Comparison of ENCODE assay signal across 15 cellular contexts in genomic region chr3:52526151-52526561, GRCh38. TPM values are rescaled to one million over a fixed set of nuclear protein-coding genes. Genes with fewer than 3 reads are reported as not detected.
DNase-seq lines count a peak whose midpoint lies in the region; ATAC-seq and TF ChIP-seq lines count a peak whose summit lies in the region.
"Had no signal": no experiment of that assay in that cellular context is flagged by ENCODE, and none has a peak within 500 bp of the region (broad histone marks: within the 10 kb centered on the region; RNA-seq: fewer than 3 reads in every experiment).

No MANE protein-coding gene starts in this region.

- POLR2A ChIA-PET in activated CD8-positive, alpha-beta T cell treated with anti-CD3 and anti-CD28 coated beads for 36 hours (lab: Charles Lee) = interaction anchor here (0.7 to 0.8 kb wide), 2 partner anchors 43 to 70 kb away, joined by 3 to 4 read pairs; no protein-coding TSS in a partner anchor

- CTCF ChIA-PET in activated CD8-positive, alpha-beta T cell treated with anti-CD3 and anti-CD28 coated beads for 36 hours (lab: Charles Lee) = interaction anchor here (1.2 kb wide), 1 partner anchor 187 kb away, joined by 4 read pairs; no protein-coding TSS in a partner anchor

- no peak overlapping the region for H3K4me3 Mint-ChIP-seq in endothelial cell (ENCODE audit: unreplicated experiment)
- no peak overlapping the region for H3K4me3 Mint-ChIP-seq in activated CD8-positive, alpha-beta T cell treated with anti-CD3 and anti-CD28 coated beads for 36 hours
- H3K4me3 Mint-ChIP-seq: memory B cell had no signal

- H3K9me3 Mint-ChIP-seq in endothelial cell (ENCODE audit: unreplicated experiment) = no peaks in the 10 kb centered on the region
- H3K9me3 Mint-ChIP-seq in activated CD8-positive, alpha-beta T cell treated with anti-CD3 and anti-CD28 coated beads for 36 hours = no peaks in the 10 kb centered on the region
- H3K9me3 Mint-ChIP-seq: memory B cell had no signal

- peaks cover 17% of the 10 kb centered on the region for H3K4me1 ChIP-seq in RWPE2 (ENCODE audit: insufficient read depth, poor library complexity, severe bottlenecking)
- H3K4me1 ChIP-seq in left lung = peaks cover 39 to 47% of the 10 kb centered on the region in 2 donors
- H3K4me1 ChIP-seq in suprapubic skin = peaks cover 43% of the 10 kb centered on the region

- TF ChIP-seq CTCF in RWPE2 (IDR thresholded peaks at IDR 0.05; ENCODE audit: poor library complexity, severe bottlenecking) (no peak), endothelial cell (IDR thresholded peaks at IDR 0.05; ENCODE audit: unreplicated experiment) (no peak), left lung (IDR thresholded peaks at IDR 0.05) (no peak), suprapubic skin (IDR thresholded peaks at IDR 0.05) (no peak)
- TF ChIP-seq CTCF in activated CD8-positive, alpha-beta T cell treated with anti-CD3 and anti-CD28 coated beads for 36 hours (IDR thresholded peaks at IDR 0.05) = no peak

- H3K36me3 Mint-ChIP-seq in endothelial cell (ENCODE audit: low read depth, unreplicated experiment) = peaks cover 38% of the 10 kb centered on the region
- peaks cover 9% of the 10 kb centered on the region for H3K36me3 Mint-ChIP-seq in activated CD8-positive, alpha-beta T cell treated with anti-CD3 and anti-CD28 coated beads for 36 hours (ENCODE audit: low read depth)
- H3K36me3 Mint-ChIP-seq: memory B cell had no signal

- TF ChIP-seq POLR2A in suprapubic skin (IDR thresholded peaks at IDR 0.05) = no peak

- H3K27me3 Mint-ChIP-seq in endothelial cell (ENCODE audit: unreplicated experiment) = peaks cover 17% of the 10 kb centered on the region
- no peaks in the 10 kb centered on the region for H3K27me3 Mint-ChIP-seq in activated CD8-positive, alpha-beta T cell treated with anti-CD3 and anti-CD28 coated beads for 36 hours
- H3K27me3 Mint-ChIP-seq: memory B cell, progenitor cell of endocrine pancreas had no signal

- H3K27ac ChIP-seq in RWPE2 (ENCODE audit: poor library complexity, severe bottlenecking) (peak overlapping the region; percentile 74), left lung (peak overlapping the region; percentile 54 to 81), suprapubic skin (peak overlapping the region; percentile 74)

- peak; percentile 68 for DNase-seq in RWPE2 (ENCODE audit: low spot score)
- DNase-seq in endothelial cell (ENCODE audit: low spot score) = no peak
- DNase-seq in left lung = peak; percentile 70 to 83
- peak in 1 of 2 donors; percentile 76 for DNase-seq in suprapubic skin (ENCODE audit: low spot score in 2 of 2)
- DNase-seq in activated CD8-positive, alpha-beta T cell treated with anti-CD3 and anti-CD28 coated beads for 36 hours = no peak
- DNase-seq in SKM-1 treated with dmso at 0.1 percent for 144 hours (lab: John Stamatoyannopoulos, UW; ENCODE audit: unreplicated experiment) = no peak
- DNase-seq in COLO829 (ENCODE audit: low spot score) = no peak
- DNase-seq: activated CD4-positive, alpha-beta T cell treated with anti-CD3 and anti-CD28 coated beads for 1 hour; cortex of kidney; Kasumi-1; NCI-H2081 treated with DMSO at 0.1 percent for 48 hours; stomach; SW 1271 had no signal

- H3K27me3 ChIP-seq in RWPE2 (ENCODE audit: insufficient read depth, poor library complexity, severe bottlenecking) = no peaks in the 10 kb centered on the region
- no peaks in the 10 kb centered on the region for H3K27me3 ChIP-seq in left lung
- no peaks in the 10 kb centered on the region for H3K27me3 ChIP-seq in suprapubic skin
- H3K27me3 ChIP-seq: stomach had no signal

- intact Hi-C loops in left lung (cut with DNase I) = no loop called here
- intact Hi-C loops in activated CD8-positive, alpha-beta T cell treated with anti-CD3 and anti-CD28 coated beads for 36 hours (cut with micrococcal nuclease) = no loop called here

- no peak for TF ChIP-seq EP300 in suprapubic skin (IDR thresholded peaks at IDR 0.05)

- WGBS in suprapubic skin = 73% methylated on average over 5 of the region's 5 CpGs

- H3K4me3 ChIP-seq in RWPE2 (ENCODE audit: severe bottlenecking) = no peak overlapping the region
- H3K4me3 ChIP-seq in left lung = no peak overlapping the region
- H3K4me3 ChIP-seq in suprapubic skin = no peak overlapping the region
- H3K4me3 ChIP-seq: stomach had no signal

- peaks cover 43% of the 10 kb centered on the region for H3K36me3 ChIP-seq in RWPE2 (ENCODE audit: low read depth)
- H3K36me3 ChIP-seq in left lung = peaks cover 0 to 64% of the 10 kb centered on the region in 2 donors
- peaks cover 50% of the 10 kb centered on the region for H3K36me3 ChIP-seq in suprapubic skin

- peaks cover 4% of the 10 kb centered on the region for H3K4me1 Mint-ChIP-seq in endothelial cell (ENCODE audit: unreplicated experiment)
- no peaks in the 10 kb centered on the region for H3K4me1 Mint-ChIP-seq in activated CD8-positive, alpha-beta T cell treated with anti-CD3 and anti-CD28 coated beads for 36 hours (ENCODE audit: low read depth)
- H3K4me1 Mint-ChIP-seq: memory B cell had no signal

- H3K9me3 ChIP-seq in RWPE2 (ENCODE audit: severe bottlenecking) (no peaks in the 10 kb centered on the region), left lung (no peaks in the 10 kb centered on the region), suprapubic skin (no peaks in the 10 kb centered on the region)
- H3K9me3 ChIP-seq: stomach had no signal

- H3K27ac Mint-ChIP-seq in endothelial cell (ENCODE audit: unreplicated experiment) = peak overlapping the region; percentile 78
- H3K27ac Mint-ChIP-seq in activated CD8-positive, alpha-beta T cell treated with anti-CD3 and anti-CD28 coated beads for 36 hours = no peak overlapping the region
- H3K27ac Mint-ChIP-seq: memory B cell, progenitor cell of endocrine pancreas had no signal

- ATAC-seq in RWPE2 (ENCODE audit: low read depth) = peak; percentile 68
- ATAC-seq in left lung = peak; percentile 66
- ATAC-seq in activated CD8-positive, alpha-beta T cell treated with anti-CD3 and anti-CD28 coated beads for 36 hours = no peak

RNA-seq across cellular contexts. Expression of gene NT5DC2, which starts 7.5 kb away (rescaled TPM):
- total RNA-seq in endothelial cell (ENCODE audit: unreplicated experiment) (252 TPM), left lung (10 to 100 TPM; 81.8 to 83.1 TPM), suprapubic skin (10 to 100 TPM; 51.8 to 68.7 (median 63.3) TPM)
- 10 to 100 TPM; 53.8 to 61.7 TPM for total RNA-seq in activated CD8-positive, alpha-beta T cell treated with anti-CD3 and anti-CD28 coated beads for 36 hours

RNA-seq across cellular contexts. Expression of gene UQCC5, which starts 10.2 kb away (rescaled TPM):
- total RNA-seq in endothelial cell (ENCODE audit: unreplicated experiment) (13.3 TPM), left lung (10 to 100 TPM; 19.0 to 20.4 TPM), suprapubic skin (1 to 10 TPM in 2 of 4 donors, under 1 TPM in 2; 0.68 to 4.0 (median 1.2) TPM)
- total RNA-seq in activated CD8-positive, alpha-beta T cell treated with anti-CD3 and anti-CD28 coated beads for 36 hours = 10 to 100 TPM; 14.0 to 20.5 TPM

RNA-seq across cellular contexts. Expression of gene STAB1, which starts 31.0 kb away (rescaled TPM):
- 866 TPM for total RNA-seq in endothelial cell (ENCODE audit: unreplicated experiment)
- total RNA-seq in left lung = 100 to 1,000 TPM; 122 to 334 TPM
- total RNA-seq in suprapubic skin = 10 to 100 TPM in 2 of 4 donors, 1 to 10 TPM in 2; 5.3 to 21.1 (median 14.3) TPM
- under 1 TPM; 0.09 to 0.20 TPM for total RNA-seq in activated CD8-positive, alpha-beta T cell treated with anti-CD3 and anti-CD28 coated beads for 36 hours

Comparison
In these comparisons a context has a peak if more than half of its experiments do, and no peak if none do; other contexts are left out.
1. DNase-seq: peak in RWPE2 (single experiment) and left lung (2 of 2); none in endothelial cell (single experiment), activated CD8-positive, alpha-beta T cell treated with anti-CD3 and anti-CD28 coated beads for 36 hours (single experiment), SKM-1 treated with dmso at 0.1 percent for 144 hours (single experiment) and COLO829 (single experiment).
2. RNA of gene STAB1, which starts 31.0 kb away (total RNA-seq): 866 TPM in endothelial cell (single experiment) and 122 to 334 TPM in left lung; 5.3 to 21.1 TPM in suprapubic skin and 0.09 to 0.20 TPM in activated CD8-positive, alpha-beta T cell treated with anti-CD3 and anti-CD28 coated beads for 36 hours; every median in the first group is over 4 times any median in the second.
3. Peak in every context shown above with its lines, with median percentiles within 50 percentile points of each other: H3K27ac ChIP-seq.